ENCODE assay signal across 9 cellular contexts in genomic region chr13:96925466-96925865, GRCh38.
"Had no signal": no experiment of that assay in that cellular context is flagged by ENCODE, and none has a peak within 500 bp of the region (broad histone marks: within the 10 kb centered on the region; RNA-seq: fewer than 3 reads in every experiment).

No MANE protein-coding gene starts in this region.

- DNase-seq: H7, HFFc6, IMR-90, KG1 had no signal

- ATAC-seq: GM23338, HCT116, K562 had no signal

- H3K4me3 ChIP-seq: GM23338, HAP-1, K562 had no signal

- H3K27ac Mint-ChIP-seq: GM23338, HFFc6 had no signal

- FAIRE-seq: K562 had no signal

- H3K4me1 ChIP-seq: HAP-1 had no signal

- H3K36me3 ChIP-seq: HAP-1 had no signal

- H3K4me2 ChIP-seq: GM23338 had no signal

- H3K4me1 Mint-ChIP-seq: GM23338 had no signal

- H2AFZ ChIP-seq: GM23338 had no signal

- H3K9me3 Mint-ChIP-seq: GM23338 had no signal

- H3K9me3 ChIP-seq: HAP-1 had no signal

- H3K4me3 Mint-ChIP-seq: GM23338, HFFc6 had no signal

- H3K27ac ChIP-seq: HL-60 had no signal
